16 cellular contexts compared by ENCODE assay signal in the genomic region with DNA sequence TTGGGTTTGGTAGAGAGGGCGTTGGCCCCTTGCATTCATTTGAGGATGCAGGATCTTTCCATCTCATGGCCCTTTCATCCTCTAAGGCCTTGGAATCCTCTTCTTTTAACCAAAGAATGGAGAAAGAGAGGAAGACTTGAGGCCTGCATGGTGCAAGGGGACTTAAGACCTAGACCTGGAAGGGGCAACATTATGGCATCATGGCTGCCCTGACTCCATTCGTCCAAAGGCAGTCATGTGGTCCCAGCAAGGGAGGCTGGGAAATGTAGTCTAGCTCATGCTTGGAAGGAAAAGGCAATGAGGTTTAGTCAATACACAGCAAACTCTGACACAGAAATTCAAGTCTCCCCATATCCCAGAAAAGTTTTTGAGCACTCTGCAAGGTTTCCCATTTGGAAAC. TPM values are rescaled to one million over a fixed set of nuclear protein-coding genes. Genes with fewer than 3 reads are reported as not detected.
DNase-seq lines count a peak whose midpoint lies in the region; ATAC-seq, FAIRE-seq and TF ChIP-seq lines count a peak whose summit lies in the region.
"Had no signal": no experiment of that assay in that cellular context is flagged by ENCODE, and none has a peak within 500 bp of the region (broad histone marks: within the 10 kb centered on the region; RNA-seq: fewer than 3 reads in every experiment).

No MANE protein-coding gene starts in this region.

- H3K9me2 ChIP-seq in PC-3 (replicated peaks; ENCODE audit: low read length), result no peaks in the 10 kb centered on the region

- peaks cover 5% of the 10 kb centered on the region for H3K4me1 Mint-ChIP-seq in CD8-positive, alpha-beta T cell (ENCODE audit: low read depth)

- H3F3A ChIP-seq in PC-3 (ENCODE audit: low read length, unreplicated experiment), result no peaks in the 10 kb centered on the region

- BruUV-seq in PC-3 (replicated peaks; lab: Mats Ljungman, UMichigan), result no TSS peak

- TF ChIP-seq CTCF in CD8-positive, alpha-beta T cell (IDR thresholded peaks at IDR 0.05), result no peak
- TF ChIP-seq CTCF in PC-3 (conservative IDR thresholded peaks at IDR 0.05; ENCODE audit: low read depth, low read length), result no peak

- H3K9me3 Mint-ChIP-seq in CD8-positive, alpha-beta T cell, result no peaks in the 10 kb centered on the region
- H3K9me3 Mint-ChIP-seq: activated naive CD8-positive, alpha-beta T cell treated with anti-CD3 and anti-CD28 coated beads, Interleukin-2, amount 10 ng/mL, durations not matched to agents 7 days and 5 days had no signal

- FAIRE-seq in H54 (lab: Jason Lieb, UNC), result peak; percentile 11
- FAIRE-seq: colon had no signal

- no peaks in the 10 kb centered on the region for H3K36me3 ChIP-seq in CD8-positive, alpha-beta T cell (ENCODE audit: insufficient read depth, low read length)
- H3K36me3 ChIP-seq in PC-3 (ENCODE audit: low read depth, low read length), result peaks cover 9% of the 10 kb centered on the region; the same call in 1 of the 2 replicates
- H3K36me3 ChIP-seq: MG63, thoracic aorta had no signal

- H4K20me1 ChIP-seq in PC-3 (ENCODE audit: low read length), result no peaks in the 10 kb centered on the region

- H3K27me3 ChIP-seq in CD8-positive, alpha-beta T cell (ENCODE audit: insufficient read depth, low read length), result no peaks in the 10 kb centered on the region
- H3K27me3 ChIP-seq in PC-3 (ENCODE audit: low read length), result no peaks in the 10 kb centered on the region
- H3K27me3 ChIP-seq: MG63 had no signal

- ATAC-seq in CD8-positive, alpha-beta T cell, result peak; percentile 34
- no peak for ATAC-seq in PC-3
- ATAC-seq in HG03378 (IDR thresholded peaks at IDR 0.05; ENCODE audit: unreplicated experiment), result no peak
- ATAC-seq in GM19455 (IDR thresholded peaks at IDR 0.05; ENCODE audit: unreplicated experiment), result no peak
- ATAC-seq in HG02571 (IDR thresholded peaks at IDR 0.05; ENCODE audit: unreplicated experiment), result no peak

- CTCF ChIA-PET in CD8-positive, alpha-beta T cell (lab: Charles Lee), result interaction anchor here (1.0 kb wide), 1 partner anchor 23 kb away, joined by 3 read pairs; no protein-coding TSS in a partner anchor
- CTCF ChIA-PET in PC-3 (lab: Charles Lee), result no interaction called here

- H3K27ac Mint-ChIP-seq in CD8-positive, alpha-beta T cell, result no peak overlapping the region
- H3K27ac Mint-ChIP-seq: activated naive CD8-positive, alpha-beta T cell treated with anti-CD3 and anti-CD28 coated beads, Interleukin-2, amount 10 ng/mL, durations not matched to agents 7 days and 5 days had no signal

- H3K27me3 Mint-ChIP-seq in CD8-positive, alpha-beta T cell (ENCODE audit: low read depth), result no peaks in the 10 kb centered on the region
- H3K27me3 Mint-ChIP-seq: activated naive CD8-positive, alpha-beta T cell treated with anti-CD3 and anti-CD28 coated beads, Interleukin-2, amount 10 ng/mL, durations not matched to agents 7 days and 5 days had no signal

- POLR2A ChIA-PET in CD8-positive, alpha-beta T cell (lab: Charles Lee), result no interaction called here
- POLR2A ChIA-PET in PC-3 (lab: Charles Lee; ENCODE audit: unreplicated experiment), result no interaction called here

- no peak for TF ChIP-seq POLR2A in H54 (IDR thresholded peaks at IDR 0.05; ENCODE audit: low read depth, low read length)

- H3K36me3 Mint-ChIP-seq in CD8-positive, alpha-beta T cell, result peaks cover 42% of the 10 kb centered on the region

- intact Hi-C loops in CD8-positive, alpha-beta T cell (cut with DNase I, micrococcal nuclease), result no loop called here
- intact Hi-C loops in PC-3 (cut with micrococcal nuclease), result no loop called here

- peaks cover 4% of the 10 kb centered on the region for H3K4me1 ChIP-seq in CD8-positive, alpha-beta T cell (ENCODE audit: insufficient read depth, low read length)
- H3K4me1 ChIP-seq in PC-3 (ENCODE audit: insufficient read depth, low read length), result peaks cover 8% of the 10 kb centered on the region

- no peaks in the 10 kb centered on the region for H3K79me2 ChIP-seq in PC-3 (ENCODE audit: low read length)

- H2AFZ ChIP-seq in PC-3 (ENCODE audit: low read length), result no peak overlapping the region

- H3K4me2 ChIP-seq in PC-3 (ENCODE audit: low read length), result no peak overlapping the region

- no peak overlapping the region for H3K4me3 Mint-ChIP-seq in CD8-positive, alpha-beta T cell
- H3K4me3 Mint-ChIP-seq: activated naive CD8-positive, alpha-beta T cell treated with anti-CD3 and anti-CD28 coated beads, Interleukin-2, amount 10 ng/mL, durations not matched to agents 7 days and 5 days had no signal

- H3K9ac ChIP-seq in PC-3 (ENCODE audit: low read length), result no peak overlapping the region

- H3K4me3 ChIP-seq in CD8-positive, alpha-beta T cell (ENCODE audit: low read depth, low read length), result no peak overlapping the region
- H3K4me3 ChIP-seq in PC-3 (ENCODE audit: low read length), result no peak overlapping the region
- H3K4me3 ChIP-seq: MG63, thoracic aorta had no signal

- no peak for DNase-seq in CD8-positive, alpha-beta T cell
- DNase-seq in H54 (ENCODE audit: insufficient read length, low spot score) (no peak), PC-3 (peak; percentile 41), dermis blood vessel endothelial cell (peak; percentile 30), Ammon's horn (ENCODE audit: low spot score) (no peak)
- DNase-seq: activated naive CD8-positive, alpha-beta T cell treated with anti-CD3 and anti-CD28 coated beads, Interleukin-2, amount 10 ng/mL, durations not matched to agents 7 days and 5 days; MG63; NCI-H226; T-helper 9 cell had no signal

- H3K27ac ChIP-seq in CD8-positive, alpha-beta T cell (ENCODE audit: low read depth, low read length), result no peak overlapping the region
- no peak overlapping the region for H3K27ac ChIP-seq in PC-3 (ENCODE audit: low read length)
- H3K27ac ChIP-seq: C4-2B, RWPE1, thoracic aorta had no signal

- H3K9me3 ChIP-seq in CD8-positive, alpha-beta T cell (ENCODE audit: low read length), result no peaks in the 10 kb centered on the region
- no peaks in the 10 kb centered on the region for H3K9me3 ChIP-seq in PC-3 (ENCODE audit: low read length)
- H3K9me3 ChIP-seq: MG63, thoracic aorta had no signal

RNA-seq across cellular contexts. Expression of a gene that starts 30.7 kb away (rescaled TPM):
- 1 to 10 TPM; 1.1 to 1.3 TPM for total RNA-seq in CD8-positive, alpha-beta T cell
- total RNA-seq in PC-3 (2014; rRNA removed), result 5.0 and 8.9 TPM in 2 replicates
- total RNA-seq in dermis blood vessel endothelial cell, result 0.93 and 1.9 TPM in 2 replicates

Comparison
In these comparisons a context has a peak if more than half of its experiments do, and no peak if none do; other contexts are left out.
1. DNase-seq: peak in PC-3 (single experiment) and dermis blood vessel endothelial cell (single experiment); none in CD8-positive, alpha-beta T cell (0 of 7), H54 (single experiment) and Ammon's horn (single experiment).